ENCODE assay signal across 1 cellular context in the genomic region with DNA sequence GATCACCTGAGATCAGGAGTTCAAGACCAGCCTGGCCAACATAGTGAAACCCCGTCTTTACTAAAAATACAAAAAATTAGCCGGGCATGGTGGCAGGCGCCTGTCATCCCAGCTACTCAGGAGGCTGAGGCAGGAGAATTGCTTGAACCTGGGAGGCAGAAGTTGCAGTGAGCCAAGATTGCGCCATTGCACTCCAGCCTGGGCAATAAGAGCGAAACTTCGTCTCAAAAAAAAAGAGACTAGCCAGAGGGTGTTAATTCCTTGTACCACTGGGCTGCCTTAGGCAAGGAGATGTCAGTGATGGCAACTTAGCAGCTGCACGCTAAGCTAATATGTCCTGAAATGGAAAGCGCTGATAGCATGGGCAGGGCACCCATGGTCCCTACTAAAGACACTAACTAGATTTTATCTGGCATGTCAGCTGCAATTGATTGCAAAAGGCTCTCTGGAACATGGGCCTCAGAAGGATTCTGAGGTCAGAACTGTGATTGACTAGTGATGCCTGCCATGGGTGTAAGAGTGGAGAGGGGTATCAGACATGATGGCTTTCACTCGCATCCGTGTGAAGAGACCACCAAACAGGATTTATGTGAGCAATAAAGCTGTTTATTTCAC.
TF ChIP-seq lines count a peak whose summit lies in the region.
"Not testable (repeated sequence)": the region's sequence is repeated elsewhere in the genome, so short reads cannot be mapped to it uniquely, and the experiment has no call there.

No MANE protein-coding gene starts in this region.

TF ChIP-seq in K562, 482 proteins besides CTCF, POLR2A, EP300 and RAD21:
- TF ChIP-seq, protein P1, sequence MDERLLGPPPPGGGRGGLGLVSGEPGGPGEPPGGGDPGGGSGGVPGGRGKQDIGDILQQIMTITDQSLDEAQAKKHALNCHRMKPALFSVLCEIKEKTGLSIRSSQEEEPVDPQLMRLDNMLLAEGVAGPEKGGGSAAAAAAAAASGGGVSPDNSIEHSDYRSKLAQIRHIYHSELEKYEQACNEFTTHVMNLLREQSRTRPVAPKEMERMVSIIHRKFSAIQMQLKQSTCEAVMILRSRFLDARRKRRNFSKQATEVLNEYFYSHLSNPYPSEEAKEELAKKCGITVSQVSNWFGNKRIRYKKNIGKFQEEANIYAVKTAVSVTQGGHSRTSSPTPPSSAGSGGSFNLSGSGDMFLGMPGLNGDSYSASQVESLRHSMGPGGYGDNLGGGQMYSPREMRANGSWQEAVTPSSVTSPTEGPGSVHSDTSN (CRISPR knock-in tag; IDR thresholded peaks at IDR 0.05; ENCODE audit: low read depth), result not testable (repeated sequence)
- TF ChIP-seq, protein P1 (tag; conservative IDR thresholded peaks at IDR 0.05; ENCODE audit: low read depth), result peak; percentile 57; the same call in 1 of the 2 replicates
- peak; percentile 86 for TF ChIP-seq CEBPB (tag; IDR thresholded peaks at IDR 0.05)
- peak; percentile 52 for TF ChIP-seq CEBPG (CRISPR knock-in tag; IDR thresholded peaks at IDR 0.05)
- peak in 1 of 2 experiments; percentile 65; a peak in 2 of 4 replicates for TF ChIP-seq CEBPG (tag; conservative IDR thresholded peaks at IDR 0.05 in 1 of 2, IDR thresholded peaks at IDR 0.05 in 1 of 2)
- TF ChIP-seq ZMIZ1 (IDR thresholded peaks at IDR 0.05; ENCODE audit: low read depth in 2 of 2, low read length in 2 of 2), result peak in 1 of 2 experiments; percentile 73; a peak in 1 of 4 replicates
- peak; percentile 52 for TF ChIP-seq PKNOX1 (IDR thresholded peaks at IDR 0.05)
- TF ChIP-seq TFAP4 (CRISPR knock-in tag; IDR thresholded peaks at IDR 0.05; ENCODE audit: borderline replicate concordance), result 0 out of 2 replicates have a peak, but pooled peaks have one; percentile 32
- peak in 1 of 2 experiments; percentile 21; a peak in 1 of 4 replicates for TF ChIP-seq NRF1 (conservative IDR thresholded peaks at IDR 0.05 in 1 of 2, IDR thresholded peaks at IDR 0.05 in 1 of 2)
- peak in 1 of 2 experiments; percentile 98; a peak in 2 of 4 replicates for TF ChIP-seq MLLT1 (IDR thresholded peaks at IDR 0.05)
- TF ChIP-seq RCOR1 (IDR thresholded peaks at IDR 0.05; ENCODE audit: borderline replicate concordance in 1 of 2, low read depth in 2 of 2, low read length in 2 of 2), result peak in 1 of 2 experiments; percentile 22; a peak in 1 of 4 replicates
- peak; percentile 19; the same call in 1 of the 2 replicates for TF ChIP-seq CTBP1 (IDR thresholded peaks at IDR 0.05; ENCODE audit: borderline replicate concordance)
- TF ChIP-seq ZBTB17 (CRISPR knock-in tag; IDR thresholded peaks at IDR 0.05), result peak; percentile 98
- peak; percentile 59 for TF ChIP-seq MEIS2 (IDR thresholded peaks at IDR 0.05; ENCODE audit: partially characterized antibody)
